10 cellular contexts compared by ENCODE assay signal in the genomic region with DNA sequence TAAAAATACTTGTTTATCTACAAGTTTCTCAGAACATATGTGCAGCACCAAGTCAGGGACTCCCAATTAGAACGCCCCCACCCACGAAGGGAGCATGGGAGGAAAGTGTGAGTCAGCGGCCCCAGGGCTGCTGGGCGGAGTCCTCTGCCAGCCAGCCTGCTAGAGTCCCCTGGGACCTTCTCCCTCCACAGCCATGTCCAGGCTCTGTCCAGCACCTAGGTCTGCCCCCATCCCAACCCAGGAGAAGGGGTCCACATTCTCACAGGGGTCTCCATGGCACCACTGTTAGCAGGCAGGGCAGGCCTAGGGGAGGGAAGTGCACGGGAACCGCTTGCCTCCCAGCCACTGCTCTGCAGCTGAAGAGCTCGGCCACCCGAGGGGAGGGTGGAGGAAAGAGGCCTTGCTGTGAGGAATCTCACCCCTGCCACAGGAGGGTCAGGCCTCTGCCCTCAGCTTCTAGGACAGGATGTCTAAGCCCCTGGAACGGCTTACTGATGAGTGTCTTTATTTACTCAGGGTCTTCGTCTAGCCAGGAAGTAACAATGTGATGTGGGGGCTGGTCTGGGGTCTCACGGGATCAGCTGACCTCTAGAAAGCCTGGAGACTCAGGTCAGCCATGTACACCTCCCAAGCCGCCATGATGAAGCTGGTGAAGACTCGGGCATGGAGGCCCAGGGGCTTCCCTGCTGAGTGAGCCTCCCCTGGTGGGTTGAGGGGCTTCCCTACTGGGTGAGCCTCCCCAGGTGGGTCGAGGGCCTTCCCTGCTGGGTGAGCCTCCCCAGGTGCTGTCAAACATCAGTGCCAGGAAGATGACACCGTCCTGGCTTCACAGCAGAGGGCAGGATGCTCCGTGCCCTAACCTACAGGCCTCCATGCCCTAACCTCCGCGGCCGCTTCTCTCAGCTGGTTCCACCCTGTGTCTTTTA.
DNase-seq lines count a peak whose midpoint lies in the region; ATAC-seq and TF ChIP-seq lines count a peak whose summit lies in the region.
"Had no signal": no experiment of that assay in that cellular context is flagged by ENCODE, and none has a peak within 500 bp of the region (broad histone marks: within the 10 kb centered on the region; RNA-seq: fewer than 3 reads in every experiment).

No MANE protein-coding gene starts in this region.

- no peak for TF ChIP-seq CTCF in PC-3 (conservative IDR thresholded peaks at IDR 0.05; ENCODE audit: low read depth, low read length)
- no peak for TF ChIP-seq CTCF in endothelial cell (IDR thresholded peaks at IDR 0.05; ENCODE audit: unreplicated experiment)

- peaks cover 14% of the 10 kb centered on the region for H3K27me3 Mint-ChIP-seq in endothelial cell (ENCODE audit: unreplicated experiment)

- H3K4me3 ChIP-seq in PC-3 (ENCODE audit: low read length): no peak overlapping the region

- H3K4me1 Mint-ChIP-seq in endothelial cell (ENCODE audit: unreplicated experiment): peaks cover 15% of the 10 kb centered on the region

- DNase-seq in ELF-1 (ENCODE audit: low read depth, low spot score) (peak; percentile 38), PC-3 (peak; percentile 33), endothelial cell (ENCODE audit: low spot score) (peak; percentile 26), NCI-H2171 (lab: John Stamatoyannopoulos, UW) (no peak)
- peak; percentile 30 for DNase-seq in stimulated activated CD4-positive, alpha-beta T cell treated with anti-CD3 and anti-CD28 coated beads, Interleukin-2, amount 100 ng/mL, for 4 hours (ENCODE audit: low read depth)
- DNase-seq: KBM-7, naive B cell had no signal

- no peaks in the 10 kb centered on the region for H3K9me3 Mint-ChIP-seq in endothelial cell (ENCODE audit: unreplicated experiment)
- H3K9me3 Mint-ChIP-seq: naive B cell had no signal

- H3K36me3 ChIP-seq in PC-3 (ENCODE audit: low read depth, low read length): no peaks in the 10 kb centered on the region

- no peak overlapping the region for H3K27ac Mint-ChIP-seq in endothelial cell (ENCODE audit: unreplicated experiment)

- H3K79me2 ChIP-seq in PC-3 (ENCODE audit: low read length): no peaks in the 10 kb centered on the region

- H3K4me2 ChIP-seq in PC-3 (ENCODE audit: low read length): no peak overlapping the region

- H3K36me3 Mint-ChIP-seq in endothelial cell (ENCODE audit: low read depth, unreplicated experiment): no peaks in the 10 kb centered on the region
- H3K36me3 Mint-ChIP-seq: naive B cell had no signal

- H3K27ac ChIP-seq in PC-3 (ENCODE audit: low read length): no peak overlapping the region

- CTCF ChIA-PET in PC-3 (lab: Charles Lee): no interaction called here

- no peaks in the 10 kb centered on the region for H3K9me2 ChIP-seq in PC-3 (replicated peaks; ENCODE audit: low read length)

- peaks cover 98% of the 10 kb centered on the region for H3K27me3 ChIP-seq in PC-3 (ENCODE audit: low read length)

- H3K4me1 ChIP-seq in PC-3 (ENCODE audit: insufficient read depth, low read length): no peaks in the 10 kb centered on the region

- POLR2A ChIA-PET in PC-3 (lab: Charles Lee; ENCODE audit: unreplicated experiment): interaction anchor here (0.6 kb wide), 1 partner anchor 13 kb away, joined by 4 read pairs; no protein-coding TSS in a partner anchor

- intact Hi-C loops in PC-3 (cut with micrococcal nuclease): no loop called here

- no peaks in the 10 kb centered on the region for H3K9me3 ChIP-seq in PC-3 (ENCODE audit: low read length)

- no peaks in the 10 kb centered on the region for H3F3A ChIP-seq in PC-3 (ENCODE audit: low read length, unreplicated experiment)

- peak; percentile 43 for ATAC-seq in PC-3
- no peak for ATAC-seq in GM21576 (IDR thresholded peaks at IDR 0.05; ENCODE audit: unreplicated experiment)
- no peak for ATAC-seq in GM21423 (IDR thresholded peaks at IDR 0.05; ENCODE audit: unreplicated experiment)
- ATAC-seq in GM18502 (IDR thresholded peaks at IDR 0.05; ENCODE audit: poor library complexity, unreplicated experiment): no peak

- H3K4me3 Mint-ChIP-seq in endothelial cell (ENCODE audit: unreplicated experiment): no peak overlapping the region
- H3K4me3 Mint-ChIP-seq: naive B cell had no signal

- no peak overlapping the region for H2AFZ ChIP-seq in PC-3 (ENCODE audit: low read length)

- no TSS peak for BruUV-seq in PC-3 (replicated peaks; lab: Mats Ljungman, UMichigan)

- no peak overlapping the region for H3K9ac ChIP-seq in PC-3 (ENCODE audit: low read length)

- H4K20me1 ChIP-seq in PC-3 (ENCODE audit: low read length): no peaks in the 10 kb centered on the region
